ENCODE assay signal across 19 cellular contexts in the genomic region with DNA sequence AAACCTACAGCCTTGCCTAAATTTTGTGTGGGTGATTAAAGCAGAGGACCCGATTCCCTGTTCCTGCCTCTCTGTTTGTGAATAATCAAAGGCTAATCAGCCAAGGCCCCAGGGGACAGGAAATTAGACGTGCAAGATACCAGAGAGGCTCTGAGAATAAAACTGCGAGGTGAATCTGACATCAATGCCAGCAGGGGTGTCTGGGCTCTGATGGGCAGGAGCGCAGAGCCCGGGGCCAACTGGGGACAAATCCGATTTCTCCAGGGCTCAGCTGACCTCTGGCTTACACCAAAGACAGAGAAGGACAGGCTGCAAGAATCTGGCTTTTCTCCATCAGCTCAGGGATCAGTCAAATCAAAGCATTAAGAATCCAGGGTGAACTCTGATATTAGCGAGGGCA.
DNase-seq lines count a peak whose midpoint lies in the region; ATAC-seq and TF ChIP-seq lines count a peak whose summit lies in the region.
"Had no signal": no experiment of that assay in that cellular context is flagged by ENCODE, and none has a peak within 500 bp of the region (broad histone marks: within the 10 kb centered on the region; RNA-seq: fewer than 3 reads in every experiment).

No MANE protein-coding gene starts in this region.

- no TSS peak for BruUV-seq in Caco-2 (replicated peaks; lab: Mats Ljungman, UMichigan)

- no peaks in the 10 kb centered on the region for H3K36me3 Mint-ChIP-seq in Caco-2 (ENCODE audit: insufficient read depth, unreplicated experiment)
- no peaks in the 10 kb centered on the region for H3K36me3 Mint-ChIP-seq in glutamatergic neuron (ENCODE audit: unreplicated experiment)

- TF ChIP-seq CTCF in Caco-2 (IDR thresholded peaks at IDR 0.05; ENCODE audit: insufficient read depth in 1 of 2, low read depth in 1 of 2, low read length in 1 of 2, severe bottlenecking in 1 of 2, unreplicated experiment in 1 of 2) = no peak
- TF ChIP-seq CTCF in glutamatergic neuron (IDR thresholded peaks at IDR 0.05; ENCODE audit: partially characterized antibody, unreplicated experiment) = no peak
- no peak for TF ChIP-seq CTCF in psoas muscle (IDR thresholded peaks at IDR 0.05)

- H3K27me3 Mint-ChIP-seq in Caco-2 (ENCODE audit: insufficient read depth, unreplicated experiment) (no peaks in the 10 kb centered on the region), glutamatergic neuron (ENCODE audit: unreplicated experiment) (peaks cover 2% of the 10 kb centered on the region)

- H3K9me3 Mint-ChIP-seq in Caco-2 (ENCODE audit: unreplicated experiment) (no peaks in the 10 kb centered on the region), glutamatergic neuron (ENCODE audit: unreplicated experiment) (no peaks in the 10 kb centered on the region)
- H3K9me3 Mint-ChIP-seq: nephron had no signal

- CTCF ChIA-PET in Caco-2 (lab: Charles Lee) = no interaction called here

- H3K4me3 ChIP-seq in Caco-2 (ENCODE audit: low read depth, low read length) = no peak overlapping the region
- H3K4me3 ChIP-seq in psoas muscle = no peak overlapping the region
- H3K4me3 ChIP-seq: HAP-1, lower lobe of right lung had no signal

- H3K4me1 Mint-ChIP-seq in Caco-2 (ENCODE audit: low read depth, unreplicated experiment) = peaks cover 7% of the 10 kb centered on the region
- H3K4me1 Mint-ChIP-seq in glutamatergic neuron (ENCODE audit: low read depth, unreplicated experiment) = peaks cover 23% of the 10 kb centered on the region

- WGBS in psoas muscle, 3 donors = 10 to 16% (median 14%) methylated on average over 7 of the region's 7 CpGs

- H3K4me3 Mint-ChIP-seq in Caco-2 (ENCODE audit: unreplicated experiment) (no peak overlapping the region), glutamatergic neuron (ENCODE audit: unreplicated experiment) (no peak overlapping the region)
- H3K4me3 Mint-ChIP-seq: nephron had no signal

- H3K27ac Mint-ChIP-seq in Caco-2 (ENCODE audit: unreplicated experiment) (peak overlapping the region; percentile 39), glutamatergic neuron (ENCODE audit: unreplicated experiment) (no peak overlapping the region)
- H3K27ac Mint-ChIP-seq: nephron had no signal

- H3K36me3 ChIP-seq in Caco-2 (ENCODE audit: control insufficient read depth, insufficient read depth, low read length) (no peaks in the 10 kb centered on the region), psoas muscle (ENCODE audit: insufficient read depth in 1 of 2, low read depth in 1 of 2) (no peaks in the 10 kb centered on the region)
- H3K36me3 ChIP-seq: HAP-1, lower lobe of right lung had no signal

- intact Hi-C loops in Caco-2 (cut with micrococcal nuclease; ENCODE audit: unreplicated experiment) = no loop called here
- intact Hi-C loops in psoas muscle (cut with DNase I) = no loop called here

- H3K27ac ChIP-seq in psoas muscle = no peak overlapping the region
- H3K27ac ChIP-seq: foreskin keratinocyte, lower lobe of right lung had no signal

- ATAC-seq in psoas muscle = peak in 2 of 4 donors; percentile 37 to 49
- ATAC-seq in HG02981 (IDR thresholded peaks at IDR 0.05; ENCODE audit: unreplicated experiment) = no peak
- ATAC-seq: activated CD4-positive, CD25-positive, alpha-beta regulatory T cell treated with anti-CD3 and anti-CD28 coated beads, Interleukin-2, amount 50 U/mL, for 24 hours; foreskin keratinocyte; lower lobe of right lung had no signal

- POLR2A ChIA-PET in Caco-2 (lab: Charles Lee) = no interaction called here

- no peaks in the 10 kb centered on the region for H3K27me3 ChIP-seq in Caco-2 (replicated peaks; ENCODE audit: control insufficient read depth, insufficient read depth, low read length)
- H3K27me3 ChIP-seq in psoas muscle (ENCODE audit: insufficient read depth in 3 of 3, low read length in 2 of 3) = no peaks in the 10 kb centered on the region
- H3K27me3 ChIP-seq: foreskin keratinocyte had no signal

- DNase-seq in Caco-2 = no peak
- DNase-seq in NCI-H1436 treated with DMSO at 0.1 percent for 48 hours (lab: John Stamatoyannopoulos, UW) = peak; percentile 26
- DNase-seq in glutamatergic neuron = peak; percentile 31
- DNase-seq in psoas muscle = peak; percentile 26 to 55
- DNase-seq in amniotic stem cell (lab: John Stamatoyannopoulos, UW) = no peak
- no peak for DNase-seq in glomerular visceral epithelial cell (ENCODE audit: extremely low spot score)
- DNase-seq in NCI-H146 treated with DMSO at 0.1 percent for 48 hours (lab: John Stamatoyannopoulos, UW; ENCODE audit: unreplicated experiment) = no peak
- DNase-seq: activated effector memory CD4-positive, alpha-beta T cell treated with anti-CD3 and anti-CD28 coated beads, Interleukin-2, amount 50 U/mL, for 16 hours; COR-L47; foreskin keratinocyte; lower lobe of right lung; NCI-H146; NCI-H69; stimulated activated CD4-positive, alpha-beta T cell treated with anti-CD3 and anti-CD28 coated beads, Interleukin-1b, Interleukin-23, amount 100 ng/mL, for 48 hours; T-helper 2 cell had no signal

- H3K9me3 ChIP-seq in Caco-2 = no peaks in the 10 kb centered on the region
- no peaks in the 10 kb centered on the region for H3K9me3 ChIP-seq in psoas muscle
- H3K9me3 ChIP-seq: lower lobe of right lung had no signal

- H3K4me1 ChIP-seq in Caco-2 (0 out of 2 replicates have a peak, but pooled peaks cover 2% of the 10 kb centered on the region), psoas muscle (peaks cover 35% of the 10 kb centered on the region)
- H3K4me1 ChIP-seq: foreskin keratinocyte, HAP-1, lower lobe of right lung had no signal

Comparison
In these comparisons a context has a peak if more than half of its experiments do, and no peak if none do; other contexts are left out.
1. DNase-seq: peak in NCI-H1436 treated with DMSO at 0.1 percent for 48 hours (single experiment), glutamatergic neuron (single experiment) and psoas muscle (2 of 2); none in Caco-2 (0 of 2), amniotic stem cell (single experiment), glomerular visceral epithelial cell (single experiment) and NCI-H146 treated with DMSO at 0.1 percent for 48 hours (single experiment).